17 cellular contexts compared by ENCODE assay signal in the genomic region with DNA sequence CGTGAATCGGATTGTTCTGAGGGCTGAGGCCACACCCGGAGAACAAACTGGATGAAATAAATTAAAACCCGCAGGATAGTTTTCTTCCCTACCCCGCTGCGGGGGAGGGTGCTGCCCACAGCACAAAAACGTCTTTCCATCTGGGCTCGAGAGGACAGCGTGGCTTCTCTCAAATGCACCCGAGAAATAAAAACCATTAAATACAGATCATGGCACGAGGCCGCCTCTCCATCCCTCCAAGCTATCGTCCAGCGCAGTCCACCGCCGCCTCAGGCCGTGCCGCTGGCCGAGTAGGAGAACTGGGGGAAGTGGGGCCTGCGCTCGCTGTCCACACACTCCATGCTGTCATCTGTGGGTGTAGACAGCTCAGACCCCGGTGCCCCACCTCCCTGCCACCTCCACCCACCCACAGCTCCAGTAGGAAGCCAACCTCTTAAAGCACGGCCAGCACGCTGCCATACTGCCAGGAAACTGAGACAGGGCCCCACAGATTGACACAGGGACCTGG. TPM values are rescaled to one million over a fixed set of nuclear protein-coding genes. Genes with fewer than 3 reads are reported as not detected.
A peak's percentile ranks its signal among the peaks of the same experiment; 100 is the strongest.
DNase-seq lines count a peak whose midpoint lies in the region; ATAC-seq and TF ChIP-seq lines count a peak whose summit lies in the region.
"Had no signal": no experiment of that assay in that cellular context is flagged by ENCODE, and none has a peak within 500 bp of the region (broad histone marks: within the 10 kb centered on the region; RNA-seq: fewer than 3 reads in every experiment).

No MANE protein-coding gene starts in this region.

- in situ Hi-C loops in IMR-90 (cut with MboI; ENCODE audit: low sequenced_read_pairs): no loop called here

- H3K4me2 ChIP-seq in IMR-90 (ENCODE audit: low read depth, low read length) (no peak overlapping the region), neuronal stem cell (ENCODE audit: insufficient read depth, low read length, poor library complexity, severe bottlenecking) (no peak overlapping the region)
- H3K4me2 ChIP-seq: KMS-11 had no signal

- H3K27me3 ChIP-seq in IMR-90 (ENCODE audit: control insufficient read depth, insufficient read depth, low read length): no peaks in the 10 kb centered on the region
- no peaks in the 10 kb centered on the region for H3K27me3 ChIP-seq in neuronal stem cell (ENCODE audit: control insufficient read depth in 3 of 3, insufficient read depth in 3 of 3, low read depth in 1 of 3, low read length in 3 of 3)

- DNase-seq in CD1c-positive myeloid dendritic cell (ENCODE audit: extremely low spot score) (peak; percentile 27), IMR-90 (no peak), neuronal stem cell (ENCODE audit: low spot score) (no peak), HUDEP-2 (lab: John Stamatoyannopoulos, UW; ENCODE audit: unreplicated experiment in 76 of 76) (no peak), cerebellar cortex (ENCODE audit: low spot score) (no peak)
- no peak for DNase-seq in activated CD4-positive, alpha-beta T cell treated with anti-CD3 and anti-CD28 coated beads, Interleukin-2, amount 50 U/mL, for 48 hours
- DNase-seq: CD4-positive, alpha-beta T cell; DMS79; H9; NCI-H1048; NCI-H1436 treated with DMSO at 0.1 percent for 48 hours; NCI-H2029 treated with DMSO at 0.1 percent for 48 hours; NCI-H2171 treated with DMSO at 0.1 percent for 48 hours; NCI-H510A; NCI-H774 had no signal

- H3K9me3 ChIP-seq in IMR-90 (ENCODE audit: control insufficient read depth, insufficient read depth, low read length) (no peaks in the 10 kb centered on the region; the same call in 1 of the 2 replicates), neuronal stem cell (replicated peaks in 1 of 2; ENCODE audit: control insufficient read depth in 2 of 2, insufficient read depth in 1 of 2, low read depth in 1 of 2, low read length in 2 of 2) (peaks cover 13 to 20% of the 10 kb centered on the region in 2 donors)

- no TSS peak for BruUV-seq in IMR-90 (replicated peaks; lab: Mats Ljungman, UMichigan)

- H3K4me3 ChIP-seq in IMR-90 (ENCODE audit: insufficient read depth, low read depth, low read length): no peak overlapping the region
- no peak overlapping the region for H3K4me3 ChIP-seq in neuronal stem cell (ENCODE audit: low read length in 2 of 2)

- no peak overlapping the region for H2BK20ac ChIP-seq in IMR-90 (ENCODE audit: low read depth, low read length)

- H3K79me1 ChIP-seq in IMR-90 (ENCODE audit: low read depth in 1 of 2, low read length in 2 of 2) (peaks cover 0 to 13% of the 10 kb centered on the region in 2 experiments; a peak in 1 of 4 replicates), neuronal stem cell (ENCODE audit: low read depth, low read length) (peaks cover 10% of the 10 kb centered on the region)

- H3K9ac ChIP-seq in IMR-90 (ENCODE audit: low read depth, low read length) (no peak overlapping the region), neuronal stem cell (ENCODE audit: low read depth, low read length, poor library complexity) (peak overlapping the region; percentile 70)
- H3K9ac ChIP-seq: KMS-11 had no signal

- no peak for ATAC-seq in IMR-90 (ENCODE audit: low read depth)

- no peaks in the 10 kb centered on the region for H3K9me1 ChIP-seq in IMR-90 (ENCODE audit: insufficient read depth, low read length)

- no peak overlapping the region for H4K5ac ChIP-seq in IMR-90 (ENCODE audit: low read depth, low read length)

- H3K14ac ChIP-seq in IMR-90 (replicated peaks; ENCODE audit: low read depth, low read length) (no peak overlapping the region), neuronal stem cell (ENCODE audit: low read length) (no peak overlapping the region)

- no peak for TF ChIP-seq RAD21 in IMR-90 (IDR thresholded peaks at IDR 0.05; ENCODE audit: low read length)

- H2BK120ac ChIP-seq in IMR-90 (ENCODE audit: low read depth, low read length): no peak overlapping the region
- no peak overlapping the region for H2BK120ac ChIP-seq in neuronal stem cell (ENCODE audit: low read depth, low read length)

- H2AK5ac ChIP-seq in IMR-90 (ENCODE audit: low read depth, low read length): no peak overlapping the region
- no peak overlapping the region for H2AK5ac ChIP-seq in neuronal stem cell (ENCODE audit: low read depth, low read length)

- H3K27ac ChIP-seq in IMR-90 (ENCODE audit: insufficient read depth, low read length) (no peak overlapping the region), cingulate gyrus (ENCODE audit: low read depth, low read length) (peak overlapping the region; percentile 10), neuronal stem cell (replicated peaks; ENCODE audit: low read length) (no peak overlapping the region)
- H3K27ac ChIP-seq: KMS-11 had no signal

- intact Hi-C loops in IMR-90 (cut with micrococcal nuclease): no loop called here

- peaks cover 45% of the 10 kb centered on the region for H3K36me3 ChIP-seq in IMR-90 (ENCODE audit: control insufficient read depth, insufficient read depth, low read length)
- peaks cover 32 to 61% of the 10 kb centered on the region in 2 donors for H3K36me3 ChIP-seq in neuronal stem cell (replicated peaks in 1 of 2; ENCODE audit: control insufficient read depth in 2 of 2, insufficient read depth in 2 of 2, low read length in 2 of 2)

- POLR2A ChIA-PET in IMR-90 (lab: Charles Lee; ENCODE audit: unreplicated experiment): no interaction called here

- peak overlapping the region; percentile 13 for H2AFZ ChIP-seq in IMR-90 (replicated peaks; ENCODE audit: low read length, poor library complexity)
- no peak overlapping the region for H2AFZ ChIP-seq in neuronal stem cell (ENCODE audit: low read length)

- no peak for TF ChIP-seq POLR2A in IMR-90 (IDR thresholded peaks at IDR 0.05; ENCODE audit: low read depth, low read length)

- TF ChIP-seq CTCF in IMR-90 (conservative IDR thresholded peaks at IDR 0.05; ENCODE audit: low read depth, low read length): no peak

- peaks cover 5% of the 10 kb centered on the region for H3K4me1 ChIP-seq in IMR-90 (ENCODE audit: control insufficient read depth, insufficient read depth, low read length)
- peaks cover 5 to 13% of the 10 kb centered on the region in 2 donors for H3K4me1 ChIP-seq in neuronal stem cell (ENCODE audit: control insufficient read depth in 2 of 2, insufficient read depth in 1 of 2, low read depth in 1 of 2, low read length in 2 of 2)

- no peak overlapping the region for H3K4ac ChIP-seq in IMR-90 (ENCODE audit: low read depth, low read length)
- H3K4ac ChIP-seq in neuronal stem cell (ENCODE audit: low read length): no peak overlapping the region

- H4K91ac ChIP-seq in IMR-90 (ENCODE audit: insufficient read depth, low read depth, low read length) (no peak overlapping the region), neuronal stem cell (ENCODE audit: low read depth, low read length, poor library complexity) (no peak overlapping the region)

- no peak overlapping the region for H2BK5ac ChIP-seq in IMR-90 (ENCODE audit: low read depth, low read length, poor library complexity, severe bottlenecking)
- no peak overlapping the region for H2BK5ac ChIP-seq in neuronal stem cell (ENCODE audit: low read length)

- H3K23ac ChIP-seq in IMR-90 (ENCODE audit: low read depth, low read length) (no peak overlapping the region), neuronal stem cell (ENCODE audit: low read depth, low read length, poor library complexity) (no peak overlapping the region)

- 47% methylated on average over 5 of the region's 24 CpGs; no CpG with 5 or more reads in 1 of the 2 experiments for WGBS in IMR-90 (ENCODE audit: extremely low coverage in 2 of 2, insufficient read length in 1 of 2), 2 experiments
- no CpG with 5 or more reads among the region's 24 CpGs for WGBS in neuronal stem cell (ENCODE audit: extremely low coverage in 2 of 2, insufficient read length in 2 of 2, insufficient replicate concordance in 1 of 2), 2 donors

- H4K8ac ChIP-seq in IMR-90 (ENCODE audit: low read depth in 2 of 2, low read length in 2 of 2) (no peak overlapping the region), neuronal stem cell (ENCODE audit: low read depth, low read length) (no peak overlapping the region)

- dilution Hi-C loops in IMR-90 (cut with HindIII; ENCODE audit: low sequenced_read_pairs, unreplicated experiment): no loop called here

- no peak overlapping the region for H3K56ac ChIP-seq in IMR-90 (ENCODE audit: extremely low read depth, insufficient read depth, low read length)

- H2BK12ac ChIP-seq in neuronal stem cell (ENCODE audit: low read length): no peak overlapping the region

- H2AK9ac ChIP-seq in IMR-90 (replicated peaks; ENCODE audit: low read depth, low read length, poor library complexity): no peak overlapping the region

- H4K20me1 ChIP-seq in IMR-90 (ENCODE audit: insufficient read depth, low read length): peaks cover 18% of the 10 kb centered on the region

- CTCF ChIA-PET in IMR-90 (lab: Yijun Ruan, JAX): interaction anchor here (1.2 to 1.6 kb wide), 2 partner anchors 17 to 57 kb away, joined by 4 to 5 read pairs; partner anchors contain the start of gene SIVA1

- no peak overlapping the region for H2BK15ac ChIP-seq in IMR-90 (ENCODE audit: low read depth, low read length)
- no peak overlapping the region for H2BK15ac ChIP-seq in neuronal stem cell (ENCODE audit: low read length)

- H3K18ac ChIP-seq in IMR-90 (ENCODE audit: low read depth, low read length) (no peak overlapping the region), neuronal stem cell (ENCODE audit: low read length) (no peak overlapping the region)

RNA-seq across cellular contexts. Expression of gene SIVA1, which starts 17.2 kb away (rescaled TPM):
- total RNA-seq in IMR-90 (2012; rRNA removed): 132 and 166 TPM in 2 replicates
- 184 and 248 TPM in 2 replicates for polyA plus RNA-seq in IMR-90 (2012; rRNA removed)
- polyA plus RNA-seq in IMR-90 (2012; cell fraction: cytosol; rRNA removed): 392 and 403 TPM in 2 replicates
- 69.2 and 188 TPM in 2 replicates for polyA plus RNA-seq in IMR-90 (2012; cell fraction: nucleus; rRNA removed; ENCODE audit: low replicate concordance)
- 109 TPM for polyA plus RNA-seq in neuronal stem cell (2013, experiment 1 of 2)
- 114 TPM for polyA plus RNA-seq in neuronal stem cell (2013, experiment 2 of 2)

RNA-seq across cellular contexts. Expression of gene AKT1, which starts 25.4 kb away (rescaled TPM):
- total RNA-seq in IMR-90 (2012; rRNA removed): 182 and 193 TPM in 2 replicates
- 221 and 242 TPM in 2 replicates for polyA plus RNA-seq in IMR-90 (2012; rRNA removed)
- polyA plus RNA-seq in IMR-90 (2012; cell fraction: cytosol; rRNA removed): 248 and 535 TPM in 2 replicates
- 317 and 551 TPM in 2 replicates for polyA plus RNA-seq in IMR-90 (2012; cell fraction: nucleus; rRNA removed; ENCODE audit: low replicate concordance)
- polyA plus RNA-seq in neuronal stem cell (2013, experiment 1 of 2): 84.4 TPM
- polyA plus RNA-seq in neuronal stem cell (2013, experiment 2 of 2): 82.3 TPM

RNA-seq across cellular contexts. Expression of gene ZBTB42, which starts 30.8 kb away (rescaled TPM):
- total RNA-seq in IMR-90 (2012; rRNA removed): 1.1 and 1.3 TPM in 2 replicates
- 2.3 and 3.6 TPM in 2 replicates for polyA plus RNA-seq in IMR-90 (2012; rRNA removed)
- polyA plus RNA-seq in IMR-90 (2012; cell fraction: cytosol; rRNA removed): 1.7 and 3.3 TPM in 2 replicates
- polyA plus RNA-seq in IMR-90 (2012; cell fraction: nucleus; rRNA removed; ENCODE audit: low replicate concordance): 1.2 and 2.1 TPM in 2 replicates
- polyA plus RNA-seq in neuronal stem cell (2013, experiment 1 of 2): 0.95 TPM
- 0.87 TPM for polyA plus RNA-seq in neuronal stem cell (2013, experiment 2 of 2)

RNA-seq across cellular contexts. Expression of gene ADSS1, which starts 46.1 kb away (rescaled TPM):
- 1.8 and 2.5 TPM in 2 replicates for total RNA-seq in IMR-90 (2012; rRNA removed)
- 3.9 and 5.2 TPM in 2 replicates for polyA plus RNA-seq in IMR-90 (2012; rRNA removed)
- polyA plus RNA-seq in IMR-90 (2012; cell fraction: cytosol; rRNA removed): 5.9 and 6.5 TPM in 2 replicates
- polyA plus RNA-seq in IMR-90 (2012; cell fraction: nucleus; rRNA removed; ENCODE audit: low replicate concordance): 28.6 and 32.1 TPM in 2 replicates
- 23.8 TPM for polyA plus RNA-seq in neuronal stem cell (2013, experiment 1 of 2)
- polyA plus RNA-seq in neuronal stem cell (2013, experiment 2 of 2): 21.4 TPM
